In genomic region chr22:20530368-20531153, GRCh38 we compare ENCODE assay signal across 8 cellular contexts. TPM values are rescaled to one million over a fixed set of nuclear protein-coding genes. Genes with fewer than 3 reads are reported as not detected.
DNase-seq lines count a peak whose midpoint lies in the region; ATAC-seq and TF ChIP-seq lines count a peak whose summit lies in the region.

No MANE protein-coding gene starts in this region.

- no peaks in the 10 kb centered on the region for H3K9me3 ChIP-seq in SK-N-SH

- no peak for ATAC-seq in GM19397 (IDR thresholded peaks at IDR 0.05; ENCODE audit: unreplicated experiment)

- TF ChIP-seq CTCF in SK-N-SH (IDR thresholded peaks at IDR 0.05) (peak; percentile 17; the same call in 1 of the 2 replicates), fibroblast of mammary gland (conservative IDR thresholded peaks at IDR 0.05; ENCODE audit: control insufficient read depth, insufficient read depth, low read depth, low read length) (no peak), glutamatergic neuron (IDR thresholded peaks at IDR 0.05; ENCODE audit: partially characterized antibody, unreplicated experiment) (no peak)

- peak overlapping the region; percentile 71 for H3K4me2 ChIP-seq in SK-N-SH

- DNase-seq in D341Med (ENCODE audit: low spot score): peak; percentile 27
- no peak for DNase-seq in SK-N-SH
- peak; percentile 84 for DNase-seq in fibroblast of mammary gland (ENCODE audit: low read depth)
- peak; percentile 76 for DNase-seq in renal cortical epithelial cell (ENCODE audit: low read depth)
- DNase-seq in NCI-H526 (lab: John Stamatoyannopoulos, UW): no peak
- DNase-seq in NCI-H2081 treated with DMSO at 0.1 percent for 48 hours (lab: John Stamatoyannopoulos, UW): no peak
- no peak for DNase-seq in glutamatergic neuron

- H3K9ac ChIP-seq in SK-N-SH: peak overlapping the region; percentile 75

- peaks cover 7% of the 10 kb centered on the region for H3K27me3 Mint-ChIP-seq in glutamatergic neuron (ENCODE audit: unreplicated experiment)

- peaks cover 34% of the 10 kb centered on the region for H3K4me1 Mint-ChIP-seq in glutamatergic neuron (ENCODE audit: low read depth, unreplicated experiment)

- H3K36me3 Mint-ChIP-seq in glutamatergic neuron (ENCODE audit: unreplicated experiment): peaks cover 4% of the 10 kb centered on the region

- peaks cover 9 to 20% of the 10 kb centered on the region in 2 experiments for H3K36me3 ChIP-seq in SK-N-SH (replicated peaks in 1 of 2; ENCODE audit: control insufficient read depth in 1 of 2, insufficient read depth in 2 of 2, low read length in 1 of 2)

- peak overlapping the region; percentile 95 to 96 for H3K27ac ChIP-seq in SK-N-SH (ENCODE audit: low read depth in 2 of 2, low read length in 1 of 2)

- WGBS in SK-N-SH (ENCODE audit: low lambda C conversion rate): 29% methylated on average over 15 of the region's 15 CpGs

- H3K4me3 ChIP-seq in SK-N-SH (ENCODE audit: low read depth in 2 of 2, low read length in 1 of 2): no peak overlapping the region
- H3K4me3 ChIP-seq in fibroblast of mammary gland (ENCODE audit: control insufficient read depth, low read depth, low read length): no peak overlapping the region

- TF ChIP-seq RAD21 in SK-N-SH (IDR thresholded peaks at IDR 0.05; ENCODE audit: low read length): no peak

- H3K4me3 Mint-ChIP-seq in glutamatergic neuron (ENCODE audit: unreplicated experiment): no peak overlapping the region

- no peak overlapping the region for H3K27ac Mint-ChIP-seq in glutamatergic neuron (ENCODE audit: unreplicated experiment)

- H3K79me2 ChIP-seq in SK-N-SH (ENCODE audit: insufficient read depth): peaks cover 79% of the 10 kb centered on the region

- POLR2A ChIA-PET in SK-N-SH (lab: Yijun Ruan, JAX): interaction anchor here (0.6 kb wide), 1 partner anchor 14 kb away, joined by 4 read pairs; no protein-coding TSS in a partner anchor

- CTCF ChIA-PET in SK-N-SH (lab: Yijun Ruan, JAX): interaction anchor here (0.6 to 4.3 kb wide), 5 partner anchors 23 to 533 kb away, joined by 3 to 30 read pairs (median 4); partner anchors contain the start of gene MED15

- peaks cover 68% of the 10 kb centered on the region for H3F3A ChIP-seq in SK-N-SH (replicated peaks; ENCODE audit: insufficient read depth)

- no peaks in the 10 kb centered on the region for H3K9me2 ChIP-seq in SK-N-SH

- no peak overlapping the region for H2AFZ ChIP-seq in SK-N-SH (ENCODE audit: low read depth)

- peaks cover 7% of the 10 kb centered on the region for H3K9me3 Mint-ChIP-seq in glutamatergic neuron (ENCODE audit: unreplicated experiment)

- H3K4me1 ChIP-seq in SK-N-SH (ENCODE audit: control insufficient read depth in 1 of 2, insufficient read depth in 2 of 2, low read depth in 1 of 2, low read length in 1 of 2): peaks cover 46 to 61% of the 10 kb centered on the region in 2 experiments

- H3K27me3 ChIP-seq in SK-N-SH (ENCODE audit: insufficient read depth): no peaks in the 10 kb centered on the region

- peaks cover 25% of the 10 kb centered on the region for H4K20me1 ChIP-seq in SK-N-SH (ENCODE audit: insufficient read depth)

- TF ChIP-seq EP300 in SK-N-SH (IDR thresholded peaks at IDR 0.05; ENCODE audit: borderline replicate concordance in 1 of 2, low read depth in 1 of 2, low read length in 1 of 2): no peak

TF ChIP-seq in SK-N-SH, 30 proteins besides CTCF, POLR2A, EP300 and RAD21:
- TF ChIP-seq MAX (IDR thresholded peaks at IDR 0.05; ENCODE audit: low read depth) (peak; percentile 50), POLR2AphosphoS5 (IDR thresholded peaks at IDR 0.05; ENCODE audit: low read depth, low read length) (no peak), TCF12 (IDR thresholded peaks at IDR 0.05) (0 out of 2 replicates have a peak, but pooled peaks have one; percentile 15), MXI1 (IDR thresholded peaks at IDR 0.05; ENCODE audit: low read depth, low read length) (no peak), FOSL2 (IDR thresholded peaks at IDR 0.05; ENCODE audit: borderline replicate concordance, low read depth) (peak; percentile 51; the same call in 1 of the 2 replicates)

RNA-seq across cellular contexts. Expression of gene MED15, which starts 23.2 kb away (rescaled TPM):
- polyA plus RNA-seq in SK-N-SH (2012; rRNA removed): 36.0 and 45.1 TPM in 2 replicates
- 20.6 and 30.1 TPM in 2 replicates for polyA plus RNA-seq in SK-N-SH (2012; cell fraction: cytosol; rRNA removed)
- polyA plus RNA-seq in SK-N-SH (2012; cell fraction: nucleus; rRNA removed): 186 and 205 TPM in 2 replicates
- total RNA-seq in renal cortical epithelial cell: 41.5 and 69.2 TPM in 2 replicates
- total RNA-seq in glutamatergic neuron (ENCODE audit: unreplicated experiment): 83.6 TPM

RNA-seq across cellular contexts. Expression of gene KLHL22, which starts 35.0 kb away (rescaled TPM):
- polyA plus RNA-seq in SK-N-SH (2012; rRNA removed): 26.5 and 29.8 TPM in 2 replicates
- 9.3 and 17.3 TPM in 2 replicates for polyA plus RNA-seq in SK-N-SH (2012; cell fraction: cytosol; rRNA removed)
- 56.9 and 66.8 TPM in 2 replicates for polyA plus RNA-seq in SK-N-SH (2012; cell fraction: nucleus; rRNA removed)
- total RNA-seq in renal cortical epithelial cell (18.9 and 25.5 TPM in 2 replicates), glutamatergic neuron (ENCODE audit: unreplicated experiment) (20.2 TPM)

Comparison
In these comparisons a context has a peak if more than half of its experiments do, and no peak if none do; other contexts are left out.
1. DNase-seq: peak in D341Med (single experiment), fibroblast of mammary gland (single experiment) and renal cortical epithelial cell (single experiment); none in SK-N-SH (single experiment), NCI-H526 (0 of 2), NCI-H2081 treated with DMSO at 0.1 percent for 48 hours (single experiment) and glutamatergic neuron (single experiment).